ENCODE assay signal across 27 cellular contexts in genomic region chr5:16528382-16528849, GRCh38.
DNase-seq lines count a peak whose midpoint lies in the region; ATAC-seq and TF ChIP-seq lines count a peak whose summit lies in the region.
"Had no signal": no experiment of that assay in that cellular context is flagged by ENCODE, and none has a peak within 500 bp of the region (broad histone marks: within the 10 kb centered on the region; RNA-seq: fewer than 3 reads in every experiment).

No MANE protein-coding gene starts in this region.

- DNase-seq in heart left ventricle: no peak
- no peak for DNase-seq in Right ventricle myocardium superior
- peak; percentile 14 for DNase-seq in HT-29 (ENCODE audit: low spot score)
- DNase-seq in mammary epithelial cell: peak; percentile 39
- no peak for DNase-seq in GM03348 (ENCODE audit: low spot score)
- DNase-seq: activated CD4-positive, alpha-beta T cell treated with anti-CD3 and anti-CD28 coated beads, Interleukin-2, amount 50 U/mL, for 4 hours; activated CD8-positive, alpha-beta memory T cell treated with anti-CD3 and anti-CD28 coated beads, Interleukin-2, amount 10 ng/mL, durations not matched to agents 7 days and 5 days; activated gamma-delta T cell treated with Interleukin-2 at 50 U/mL for 16 hours; activated T-cell treated with anti-CD3 and anti-CD28 coated beads, Interleukin-2, amount 50 U/mL, for 4 hours; CD4-positive, alpha-beta memory T cell; dermis blood vessel endothelial cell; endodermal cell; head of caudate nucleus; lower lobe of right lung; mucosa of descending colon; NCI-H1092; NCI-H1930; NCI-H2171 treated with DMSO at 0.1 percent for 48 hours; NCI-H510A; SHP77; stimulated activated naive B cell treated with anti-CD40 and anti-IgM and Interleukin-4, amounts not matched to agents 10 μg/mL and 1 μg/mL and 100 μg/mL, for 72 hours; T-helper 17 cell had no signal

- TF ChIP-seq CTCF in heart left ventricle (IDR thresholded peaks at IDR 0.05) (no peak), mammary epithelial cell (conservative IDR thresholded peaks at IDR 0.05 in 1 of 2, IDR thresholded peaks at IDR 0.05 in 1 of 2; ENCODE audit: extremely low read depth in 1 of 2, insufficient read depth in 1 of 2, low read depth in 1 of 2, low read length in 2 of 2) (no peak)

- H3K4me1 ChIP-seq in heart left ventricle (peaks cover 0 to 47% (median 4%) of the 10 kb centered on the region in 12 donors), mammary epithelial cell (ENCODE audit: insufficient read depth, low read length) (peaks cover 2% of the 10 kb centered on the region), skeletal muscle tissue (ENCODE audit: control insufficient read depth in 3 of 3, insufficient read depth in 3 of 3, low read length in 3 of 3) (peaks cover 18 to 38% (median 19%) of the 10 kb centered on the region in 3 donors)
- H3K4me1 ChIP-seq: lower lobe of right lung had no signal

- H4K20me1 ChIP-seq in mammary epithelial cell (ENCODE audit: insufficient read depth, low read length): no peaks in the 10 kb centered on the region

- peak overlapping the region in 9 of 12 donors; percentile 5 to 83 (median 56) for H3K27ac ChIP-seq in heart left ventricle
- H3K27ac ChIP-seq in mammary epithelial cell (ENCODE audit: insufficient read depth, low read depth, low read length): no peak overlapping the region
- H3K27ac ChIP-seq in skeletal muscle tissue (ENCODE audit: low read depth, low read length): peak overlapping the region; percentile 86
- H3K27ac ChIP-seq: lower lobe of right lung, skin epidermis, suprapubic skin had no signal

- H3K9ac ChIP-seq in mammary epithelial cell (ENCODE audit: insufficient read depth, low read length) (no peak overlapping the region), skeletal muscle tissue (ENCODE audit: low read depth in 1 of 3, low read length in 3 of 3) (no peak overlapping the region)

- H3K9me3 ChIP-seq in heart left ventricle (no peaks in the 10 kb centered on the region), mammary epithelial cell (replicated peaks; ENCODE audit: insufficient read depth, low read length) (no peaks in the 10 kb centered on the region), skeletal muscle tissue (ENCODE audit: control insufficient read depth in 3 of 3, low read length in 3 of 3) (no peaks in the 10 kb centered on the region)
- H3K9me3 ChIP-seq: lower lobe of right lung, mucosa of descending colon, suprapubic skin had no signal

- TF ChIP-seq POLR2A in heart left ventricle (IDR thresholded peaks at IDR 0.05): no peak

- 60 to 65% (median 64%) methylated on average over 4 of the region's 4 CpGs for WGBS in heart left ventricle, 4 donors
- 91% methylated on average over 4 of the region's 4 CpGs for WGBS in mammary epithelial cell (ENCODE audit: low coverage, missing lambda C conversion rate)

- ATAC-seq in heart left ventricle: no peak
- no peak for ATAC-seq in Right ventricle myocardium superior (ENCODE audit: poor library complexity)
- no peak for ATAC-seq in HG03354 (IDR thresholded peaks at IDR 0.05; ENCODE audit: poor library complexity, severe bottlenecking, unreplicated experiment)
- ATAC-seq: activated CD4-positive, CD25-positive, alpha-beta regulatory T cell treated with anti-CD3 and anti-CD28 coated beads, Interleukin-2, amount 50 U/mL, for 24 hours; activated CD8-positive, alpha-beta memory T cell treated with anti-CD3 and anti-CD28 coated beads, Interleukin-2, amount 10 ng/mL, durations not matched to agents 7 days and 5 days; activated T-cell treated with anti-CD3 and anti-CD28 coated beads, Interleukin-2, amount 50 U/mL, for 4 hours; lower lobe of right lung; T-helper 17 cell had no signal

- CTCF ChIA-PET in mammary epithelial cell (lab: Charles Lee; ENCODE audit: low non-redundant PET): no interaction called here

- H3K27me3 ChIP-seq in heart left ventricle (no peaks in the 10 kb centered on the region), mammary epithelial cell (ENCODE audit: insufficient read depth, low read length) (no peaks in the 10 kb centered on the region), skeletal muscle tissue (ENCODE audit: control insufficient read depth in 3 of 3, insufficient read depth in 3 of 3, low read length in 3 of 3) (no peaks in the 10 kb centered on the region)
- H3K27me3 ChIP-seq: suprapubic skin had no signal

- H2AFZ ChIP-seq in mammary epithelial cell (ENCODE audit: low read depth, low read length): no peak overlapping the region

- BruUV-seq in mammary epithelial cell (replicated peaks; lab: Mats Ljungman, UMichigan): TSS peak; percentile 100

- dilution Hi-C loops in mammary epithelial cell (cut with HindIII; ENCODE audit: low sequenced_read_pairs): no loop called here

- H3K36me3 ChIP-seq in heart left ventricle (no peaks in the 10 kb centered on the region), mammary epithelial cell (ENCODE audit: insufficient read depth, low read length) (no peaks in the 10 kb centered on the region), skeletal muscle tissue (ENCODE audit: control insufficient read depth in 3 of 3, insufficient read depth in 3 of 3, low read length in 3 of 3) (no peaks in the 10 kb centered on the region)
- H3K36me3 ChIP-seq: lower lobe of right lung, suprapubic skin had no signal

- in situ Hi-C loops in mammary epithelial cell (cut with MboI; ENCODE audit: low sequenced_read_pairs in 2 of 2): no loop called here

- H3K4me2 ChIP-seq in mammary epithelial cell (ENCODE audit: insufficient read depth, low read depth, low read length): no peak overlapping the region

- intact Hi-C loops in heart left ventricle (cut with DNase I) (no loop called here), Right ventricle myocardium superior (cut with DNase I) (no loop called here), mammary epithelial cell (cut with micrococcal nuclease) (no loop called here)

- H3K79me2 ChIP-seq in mammary epithelial cell (ENCODE audit: insufficient read depth, low read length): no peaks in the 10 kb centered on the region

- H3K4me3 ChIP-seq in heart left ventricle: no peak overlapping the region
- no peak overlapping the region for H3K4me3 ChIP-seq in mammary epithelial cell (replicated peaks in 1 of 3; ENCODE audit: insufficient read depth in 1 of 3, low read depth in 2 of 3, low read length in 3 of 3)
- H3K4me3 ChIP-seq in skeletal muscle tissue (ENCODE audit: low read length in 3 of 3): no peak overlapping the region
- H3K4me3 ChIP-seq: lower lobe of right lung, mucosa of descending colon, skin epidermis, suprapubic skin had no signal

Comparison
In these comparisons a context has a peak if more than half of its experiments do, and no peak if none do; other contexts are left out.
1. DNase-seq: peak in HT-29 (single experiment) and mammary epithelial cell (single experiment); none in heart left ventricle (0 of 5), Right ventricle myocardium superior (single experiment) and GM03348 (single experiment).